12 cellular contexts compared by ENCODE assay signal in genomic region chrX:12137982-12138365, GRCh38. TPM values are rescaled to one million over a fixed set of nuclear protein-coding genes. Genes with fewer than 3 reads are reported as not detected.
DNase-seq lines count a peak whose midpoint lies in the region; ATAC-seq, FAIRE-seq and TF ChIP-seq lines count a peak whose summit lies in the region.
"Had no signal": no experiment of that assay in that cellular context is flagged by ENCODE, and none has a peak within 500 bp of the region (broad histone marks: within the 10 kb centered on the region; RNA-seq: fewer than 3 reads in every experiment).

No MANE protein-coding gene starts in this region.

- peaks cover 46% of the 10 kb centered on the region for H3K27me3 ChIP-seq in endodermal cell (ENCODE audit: control insufficient read depth, insufficient read depth, low read length, poor library complexity, severe bottlenecking)

- H3K4me3 ChIP-seq in A549, result peak overlapping the region; percentile 59
- H3K4me3 ChIP-seq in endodermal cell (ENCODE audit: low read length), result peak overlapping the region; percentile 75

- H3K4me1 Mint-ChIP-seq in endodermal cell (peaks cover 20% of the 10 kb centered on the region), mesothelial cell of epicardium (peaks cover 7% of the 10 kb centered on the region)

- ATAC-seq in A549, result peak; percentile 69 to 77
- no peak for ATAC-seq in HG02798 (IDR thresholded peaks at IDR 0.05; ENCODE audit: poor library complexity, unreplicated experiment)
- no peak for ATAC-seq in sciatic nerve

- H3K9me3 ChIP-seq in A549 (no peaks in the 10 kb centered on the region), endodermal cell (ENCODE audit: control insufficient read depth, low read length) (no peaks in the 10 kb centered on the region)

- TF ChIP-seq RAD21 in A549 (conservative IDR thresholded peaks at IDR 0.05 in 1 of 2, IDR thresholded peaks at IDR 0.05 in 1 of 2), result no peak

- H3K27ac Mint-ChIP-seq in endodermal cell, result no peak overlapping the region
- no peak overlapping the region for H3K27ac Mint-ChIP-seq in mesothelial cell of epicardium
- H3K27ac Mint-ChIP-seq: activated T-helper 1 cell treated with anti-CD3 and anti-CD28 coated beads, Interleukin-12 subunit alpha, Interleukin-12 subunit beta, Interleukin-2, Interleukin-4 antibody, amounts not matched to agents 30 ng/mL and 10 ng/mL and 1 ng/mL, durations not matched to agents 14 hours and 24 hours and 36 hours; CD8-positive, alpha-beta memory T cell had no signal

- H3K27ac ChIP-seq in A549, result peak overlapping the region; percentile 70 to 83; a peak in 5 of 6 replicates
- H3K27ac ChIP-seq in endodermal cell (ENCODE audit: low read depth, low read length), result no peak overlapping the region
- H3K27ac ChIP-seq: epithelial cell of prostate had no signal

- no peak for TF ChIP-seq POLR2A in A549 (IDR thresholded peaks at IDR 0.05; ENCODE audit: low read length)

- H3K4me3 Mint-ChIP-seq in endodermal cell (peak overlapping the region; percentile 69), mesothelial cell of epicardium (peak overlapping the region; percentile 65)
- H3K4me3 Mint-ChIP-seq: activated T-helper 1 cell treated with anti-CD3 and anti-CD28 coated beads, Interleukin-12 subunit alpha, Interleukin-12 subunit beta, Interleukin-2, Interleukin-4 antibody, amounts not matched to agents 30 ng/mL and 10 ng/mL and 1 ng/mL, durations not matched to agents 14 hours and 24 hours and 36 hours; CD8-positive, alpha-beta memory T cell had no signal

- H3K4me1 ChIP-seq in A549, result peaks cover 10% of the 10 kb centered on the region; the same call in 1 of the 3 replicates
- no peaks in the 10 kb centered on the region for H3K4me1 ChIP-seq in endodermal cell (ENCODE audit: control insufficient read depth, insufficient read depth, low read length)

- H3K4me2 ChIP-seq in A549, result peak overlapping the region; percentile 95

- H3K36me3 ChIP-seq in endodermal cell (ENCODE audit: control insufficient read depth, insufficient read depth, low read length), result no peaks in the 10 kb centered on the region

- H3K27me3 Mint-ChIP-seq in endodermal cell (ENCODE audit: insufficient read depth), result peaks cover 47% of the 10 kb centered on the region
- peaks cover 75% of the 10 kb centered on the region for H3K27me3 Mint-ChIP-seq in mesothelial cell of epicardium (ENCODE audit: low read depth)

- FAIRE-seq in A549 (lab: Jason Lieb, UNC), result no peak

- no peaks in the 10 kb centered on the region for H3K36me3 Mint-ChIP-seq in endodermal cell (ENCODE audit: low read depth)
- H3K36me3 Mint-ChIP-seq in mesothelial cell of epicardium, result no peaks in the 10 kb centered on the region
- H3K36me3 Mint-ChIP-seq: CD8-positive, alpha-beta memory T cell had no signal

- H3K9me3 Mint-ChIP-seq in endodermal cell (no peaks in the 10 kb centered on the region), mesothelial cell of epicardium (peaks cover 3% of the 10 kb centered on the region)
- H3K9me3 Mint-ChIP-seq: activated T-helper 1 cell treated with anti-CD3 and anti-CD28 coated beads, Interleukin-12 subunit alpha, Interleukin-12 subunit beta, Interleukin-2, Interleukin-4 antibody, amounts not matched to agents 30 ng/mL and 10 ng/mL and 1 ng/mL, durations not matched to agents 14 hours and 24 hours and 36 hours had no signal

- under 1% methylated on average over 16 of the region's 22 CpGs for WGBS in A549 (ENCODE audit: missing lambda C conversion rate)
- WGBS in endodermal cell (ENCODE audit: insufficient coverage in 1 of 2, insufficient read length in 1 of 2), 2 experiments, result 0% methylated on average over 6 to 21 of the region's 22 CpGs

- no peak for TF ChIP-seq EP300 in A549 (IDR thresholded peaks at IDR 0.05)

- intact Hi-C loops in sciatic nerve (cut with DNase I), result no loop called here

- POLR2A ChIA-PET in A549 (lab: Yijun Ruan, JAX), result no interaction called here

- CTCF ChIA-PET in A549 (lab: Yijun Ruan, JAX), result interaction anchor here (1.6 kb wide), 1 partner anchor 564 kb away, joined by 8 read pairs; no protein-coding TSS in a partner anchor

- DNase-seq in A549 (ENCODE audit: low read depth in 1 of 2, low spot score in 1 of 2) (peak in 1 of 2 experiments; percentile 7), M059J (ENCODE audit: low read depth) (peak; percentile 41), endodermal cell (no peak), mesothelial cell of epicardium (ENCODE audit: low spot score in 2 of 2, unreplicated experiment in 2 of 2) (peak in 1 of 2 experiments; percentile 39), NCI-H2171 (lab: John Stamatoyannopoulos, UW) (no peak), RKO (ENCODE audit: low spot score) (no peak), sciatic nerve (ENCODE audit: low spot score) (no peak)
- DNase-seq: CD8-positive, alpha-beta memory T cell; NCI-H1694 had no signal

- no peak for TF ChIP-seq CTCF in A549 (IDR thresholded peaks at IDR 0.05)
- TF ChIP-seq CTCF in endodermal cell (conservative IDR thresholded peaks at IDR 0.05), result no peak
- no peak for TF ChIP-seq CTCF in mesothelial cell of epicardium (IDR thresholded peaks at IDR 0.05; ENCODE audit: unreplicated experiment)

- no peak overlapping the region for H3K9ac ChIP-seq in endodermal cell (ENCODE audit: extremely low read depth, low read length, poor library complexity, severe bottlenecking)

TF ChIP-seq in A549, 52 proteins besides CTCF, POLR2A, EP300 and RAD21:
- TF ChIP-seq TP53 (CRISPR knock-in tag; IDR thresholded peaks at IDR 0.05), result no peak
- no peak for TF ChIP-seq SREBF2 (IDR thresholded peaks at IDR 0.05)
- no peak for TF ChIP-seq ZNF302 (CRISPR knock-in tag; IDR thresholded peaks at IDR 0.05)
- TF ChIP-seq PHF8 (IDR thresholded peaks at IDR 0.05; ENCODE audit: borderline replicate concordance, low read depth), result no peak

RNA-seq across cellular contexts. Expression of gene FRMPD4, which starts 0.3 kb away (rescaled TPM):
- polyA plus RNA-seq in A549 (2011; rRNA removed), result 0.28 and 0.36 TPM in 2 replicates
- polyA plus RNA-seq in A549 (2012; cell fraction: cytosol; rRNA removed), result 0.10 and 0.12 TPM in 2 replicates
- polyA plus RNA-seq in A549 (2012; cell fraction: nucleus; rRNA removed), result 0.08 and 0.27 TPM in 2 replicates
- 0.04 to 0.08 TPM (median 0.07 TPM) in 3 replicates for polyA plus RNA-seq in A549 (2017; fragmentation: RNase III; extraction: RNeasy Plus Mini Kit Qiagen cat#74134 plus additional on column Dnase treatment)
- polyA minus RNA-seq in A549 (2011; rRNA and poly(A)+ RNA removed), result 0.39 and 0.91 TPM in 2 replicates
- total RNA-seq in M059J (2014; rRNA removed; shearing (Covaris generic)), result 1.3 and 3.5 TPM in 2 replicates
- under 1 TPM; 0.09 to 0.81 TPM for total RNA-seq in endodermal cell
- 0.21 TPM for polyA plus RNA-seq in endodermal cell (2013, experiment 1 of 2)
- 0.17 TPM for polyA plus RNA-seq in endodermal cell (2013, experiment 2 of 2)
- total RNA-seq in mesothelial cell of epicardium, result 0.02 to 0.07 TPM in 2 of 3 replicates, not detected in the other
- total RNA-seq in sciatic nerve, result 0.13 TPM
- total RNA-seq: activated T-helper 1 cell treated with anti-CD3 and anti-CD28 coated beads, Interleukin-12 subunit alpha, Interleukin-12 subunit beta, Interleukin-2, Interleukin-4 antibody, amounts not matched to agents 30 ng/mL and 10 ng/mL and 1 ng/mL, durations not matched to agents 14 hours and 24 hours and 36 hours; CD8-positive, alpha-beta memory T cell had no signal
- polyA plus RNA-seq: CD8-positive, alpha-beta memory T cell had no signal

Comparison
In these comparisons a context has a peak if more than half of its experiments do, and no peak if none do; other contexts are left out.
1. ATAC-seq: peak in A549 (2 of 2); none in HG02798 (single experiment) and sciatic nerve (single experiment).